In genomic region chr1:4734219-4734618, GRCh38 we compare ENCODE assay signal across 21 cellular contexts.
"Had no signal": no experiment of that assay in that cellular context is flagged by ENCODE, and none has a peak within 500 bp of the region (broad histone marks: within the 10 kb centered on the region; RNA-seq: fewer than 3 reads in every experiment).

No MANE protein-coding gene starts in this region.

- H3K27ac ChIP-seq: lower lobe of right lung, neural progenitor cell, parathyroid adenoma, sigmoid colon, spleen, tibial nerve, uterus had no signal

- H3K4me3 ChIP-seq: lower lobe of right lung, neural progenitor cell, sigmoid colon, spleen, tibial nerve, uterus had no signal

- H3K27me3 ChIP-seq: neural progenitor cell, uterus had no signal

- H3K4me1 ChIP-seq: parathyroid adenoma, tibial nerve, uterus had no signal

- H3K36me3 ChIP-seq: lower lobe of right lung, neural progenitor cell, sigmoid colon, spleen, tibial nerve, uterus had no signal

- DNase-seq: hippocampal formation; kidney glomerular epithelial cell; left cardiac atrium; lower lobe of right lung; mammary epithelial cell; mesenchymal stem cell; naive B cell; natural killer cell; nephron progenitor cell; right cardiac atrium; sigmoid colon; small intestine; spleen; stimulated activated CD4-positive, alpha-beta T cell treated with anti-CD3 and anti-CD28 coated beads, Interleukin-4, amount 100 ng/mL, for 24 hours; stimulated activated naive CD4-positive, alpha-beta T cell; substantia nigra; uterus had no signal

- H3K9me3 ChIP-seq: lower lobe of right lung, neutrophil, sigmoid colon, uterus had no signal
